12 cellular contexts compared by ENCODE assay signal in the genomic region with DNA sequence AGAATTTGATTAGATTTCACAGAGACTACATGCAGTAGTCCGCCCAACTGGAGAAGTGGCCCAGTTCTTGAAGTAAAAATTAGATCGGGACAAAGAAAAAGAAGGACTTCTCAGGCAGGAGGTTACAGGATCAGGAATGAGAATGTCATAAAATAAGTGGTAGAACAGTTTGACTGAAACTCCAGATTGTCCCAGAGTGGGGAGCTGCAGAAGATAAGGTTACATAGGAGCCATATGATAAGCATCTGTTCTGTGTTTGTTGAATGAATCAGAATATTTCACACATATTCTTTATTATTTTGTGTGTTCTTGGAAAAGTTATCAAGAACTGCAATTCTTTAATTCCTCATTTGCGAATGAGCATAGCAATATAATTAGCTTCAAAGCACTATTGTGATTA.
"Had no signal": no experiment of that assay in that cellular context is flagged by ENCODE, and none has a peak within 500 bp of the region (broad histone marks: within the 10 kb centered on the region; RNA-seq: fewer than 3 reads in every experiment).

No MANE protein-coding gene starts in this region.

- FAIRE-seq: endometrium had no signal

- DNase-seq: effector memory CD4-positive, alpha-beta T cell; left colon; left ventricle myocardium superior; mesenchymal stem cell; midbrain; spleen; stimulated activated CD4-positive, alpha-beta T cell treated with anti-CD3 and anti-CD28 coated beads, Interleukin-15, amount 100 ng/mL, for 24 hours; stimulated activated naive CD4-positive, alpha-beta T cell; stomach; substantia nigra; transverse colon had no signal
